11 cellular contexts compared by ENCODE assay signal in genomic region chr3:129039271-129040038, GRCh38. TPM values are rescaled to one million over a fixed set of nuclear protein-coding genes. Genes with fewer than 3 reads are reported as not detected.
DNase-seq lines count a peak whose midpoint lies in the region; TF ChIP-seq lines count a peak whose summit lies in the region.
"Had no signal": no experiment of that assay in that cellular context is flagged by ENCODE, and none has a peak within 500 bp of the region (broad histone marks: within the 10 kb centered on the region; RNA-seq: fewer than 3 reads in every experiment).

No MANE protein-coding gene starts in this region.

- peaks cover 7 to 15% of the 10 kb centered on the region in 2 donors for H3K4me1 ChIP-seq in thyroid gland

- 40 to 55% methylated on average over 10 to 13 of the region's 14 CpGs for WGBS in thyroid gland, 2 donors

- DNase-seq in activated effector memory CD4-positive, alpha-beta T cell treated with anti-CD3 and anti-CD28 coated beads, Interleukin-2, amount 50 U/mL, for 16 hours = peak; percentile 58
- no peak for DNase-seq in activated effector memory CD4-positive, alpha-beta T cell treated with Interleukin-2 at 50 U/mL for 16 hours
- DNase-seq in NCI-H345 treated with DMSO at 0.1 percent for 48 hours (lab: John Stamatoyannopoulos, UW; ENCODE audit: unreplicated experiment) (peak; percentile 58), glomerular visceral epithelial cell (ENCODE audit: extremely low spot score) (peak; percentile 49), thyroid gland (peak; percentile 45 to 48), RKO (ENCODE audit: low spot score) (no peak), SKM-1 (lab: John Stamatoyannopoulos, UW; ENCODE audit: unreplicated experiment) (no peak)
- no peak for DNase-seq in central memory CD4-positive, alpha-beta T cell
- DNase-seq: activated CD4-positive, alpha-beta T cell treated with anti-CD3 and anti-CD28 coated beads for 36 hours had no signal

- no peaks in the 10 kb centered on the region for H3K9me3 ChIP-seq in thyroid gland
- H3K9me3 ChIP-seq: ovary had no signal

- no peaks in the 10 kb centered on the region for H3K36me3 ChIP-seq in thyroid gland
- H3K36me3 ChIP-seq: ovary had no signal

- no peaks in the 10 kb centered on the region for H3K27me3 ChIP-seq in thyroid gland
- H3K27me3 ChIP-seq: ovary had no signal

- intact Hi-C loops in thyroid gland (cut with DNase I) = no loop called here

- no peak overlapping the region for H3K27ac ChIP-seq in thyroid gland
- H3K27ac ChIP-seq: ovary had no signal

- no peak overlapping the region for H3K4me3 ChIP-seq in thyroid gland (replicated peaks in 1 of 3)
- H3K4me3 ChIP-seq: ovary had no signal

- TF ChIP-seq POLR2A in thyroid gland (IDR thresholded peaks at IDR 0.05) = no peak

- TF ChIP-seq CTCF in thyroid gland (IDR thresholded peaks at IDR 0.05) = no peak

RNA-seq across cellular contexts. Expression of gene GP9, which starts 21.1 kb away (rescaled TPM):
- total RNA-seq in thyroid gland = not detected
- total RNA-seq: activated CD4-positive, alpha-beta T cell treated with anti-CD3 and anti-CD28 coated beads for 36 hours; ovary; ureter had no signal

RNA-seq across cellular contexts. Expression of gene EFCC1, which starts 38.4 kb away (rescaled TPM):
- total RNA-seq in thyroid gland = 10 to 100 TPM in 2 of 4 donors, 1 to 10 TPM in 2; 3.6 to 16.8 (median 9.9) TPM

RNA-seq across cellular contexts. Expression of gene CFAP92, which starts 45.6 kb away (rescaled TPM):
- total RNA-seq in thyroid gland = 1 to 10 TPM in 1 of 4 donors, under 1 TPM in 3; 0.40 to 2.5 (median 0.57) TPM

Comparison
In these comparisons a context has a peak if more than half of its experiments do, and no peak if none do; other contexts are left out.
1. DNase-seq: peak in activated effector memory CD4-positive, alpha-beta T cell treated with anti-CD3 and anti-CD28 coated beads, Interleukin-2, amount 50 U/mL, for 16 hours (single experiment), NCI-H345 treated with DMSO at 0.1 percent for 48 hours (single experiment), glomerular visceral epithelial cell (single experiment) and thyroid gland (2 of 2); none in activated effector memory CD4-positive, alpha-beta T cell treated with Interleukin-2 at 50 U/mL for 16 hours (single experiment), RKO (single experiment), central memory CD4-positive, alpha-beta T cell (single experiment) and SKM-1 (single experiment).